Comparison of ENCODE assay signal across 9 cellular contexts in the genomic region with DNA sequence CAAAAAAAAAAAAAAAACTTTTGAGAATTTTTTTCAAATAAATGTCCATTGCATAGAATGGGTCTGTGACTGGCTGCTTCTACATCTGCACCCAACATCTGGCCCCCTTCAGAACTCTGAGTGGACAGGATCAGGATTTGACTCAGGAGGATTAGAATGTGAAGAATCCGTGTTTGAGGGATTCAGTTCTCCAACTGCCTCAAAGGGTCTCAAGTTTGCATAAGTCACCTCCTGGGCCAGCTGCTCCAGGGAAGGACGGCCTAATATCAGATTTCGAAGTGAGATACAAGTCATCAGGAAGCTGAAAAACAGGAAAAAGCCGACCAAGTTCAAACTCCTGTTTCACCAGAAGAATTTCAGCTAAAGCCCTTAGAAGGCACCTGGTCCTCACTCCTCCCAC. TPM values are rescaled to one million over a fixed set of nuclear protein-coding genes. Genes with fewer than 3 reads are reported as not detected.
DNase-seq lines count a peak whose midpoint lies in the region; TF ChIP-seq lines count a peak whose summit lies in the region.
"Had no signal": no experiment of that assay in that cellular context is flagged by ENCODE, and none has a peak within 500 bp of the region (broad histone marks: within the 10 kb centered on the region; RNA-seq: fewer than 3 reads in every experiment).

No MANE protein-coding gene starts in this region.

- no peak for TF ChIP-seq CTCF in HL-60 (IDR thresholded peaks at IDR 0.05; ENCODE audit: insufficient read depth, low read length)
- TF ChIP-seq CTCF in brain microvascular endothelial cell (IDR thresholded peaks at IDR 0.05; ENCODE audit: low read depth, low read length, missing control alignments) = no peak
- TF ChIP-seq CTCF in GM13977 (IDR thresholded peaks at IDR 0.05; ENCODE audit: extremely low read depth, insufficient read depth, missing control alignments) = no peak
- no peak for TF ChIP-seq CTCF in left ventricle myocardium inferior (IDR thresholded peaks at IDR 0.05; ENCODE audit: borderline replicate concordance)

- DNase-seq in A172 (ENCODE audit: low spot score) = peak; percentile 72
- DNase-seq in HL-60 (ENCODE audit: low read depth in 1 of 2, low spot score in 1 of 2) = no peak
- peak; percentile 83 for DNase-seq in brain microvascular endothelial cell
- DNase-seq in kidney tubule cell (ENCODE audit: low spot score) = peak; percentile 28
- no peak for DNase-seq in GM13977 (ENCODE audit: low spot score)
- DNase-seq in medulla oblongata (ENCODE audit: extremely low spot score) = no peak
- no peak for DNase-seq in NCI-H2227 (lab: John Stamatoyannopoulos, UW; ENCODE audit: unreplicated experiment)
- no peak for DNase-seq in left ventricle myocardium inferior
- DNase-seq: activated T-cell treated with anti-CD3 and anti-CD28 coated beads, Interleukin-2, amount 50 U/mL, for 4 hours had no signal

- H3K4me3 ChIP-seq in HL-60 (replicated peaks; ENCODE audit: insufficient read depth, low read length) (no peak overlapping the region), brain microvascular endothelial cell (ENCODE audit: low read depth, low read length) (no peak overlapping the region), left ventricle myocardium inferior (no peak overlapping the region)

- intact Hi-C loops in left ventricle myocardium inferior (cut with micrococcal nuclease) = no loop called here

- H3K27me3 ChIP-seq in HL-60 (ENCODE audit: insufficient read depth, poor library complexity, severe bottlenecking) (no peaks in the 10 kb centered on the region), brain microvascular endothelial cell (replicated peaks) (no peaks in the 10 kb centered on the region), left ventricle myocardium inferior (ENCODE audit: low read depth) (no peaks in the 10 kb centered on the region)

- H3K36me3 ChIP-seq in brain microvascular endothelial cell (replicated peaks) (peaks cover 74% of the 10 kb centered on the region), left ventricle myocardium inferior (peaks cover 71% of the 10 kb centered on the region)

- H3K9me3 ChIP-seq in left ventricle myocardium inferior (replicated peaks) = no peaks in the 10 kb centered on the region

- in situ Hi-C loops in brain microvascular endothelial cell (cut with HindIII; ENCODE audit: low pct_ligation_motif_present, low sequenced_read_pairs) = no loop called here
- in situ Hi-C loops in GM13977 (cut with MboI; ENCODE audit: low pct_unique_long_range_greater_than_20kb, low sequenced_read_pairs, unreplicated experiment) = loop anchor here (5.0 kb wide), 1 partner anchor 128 kb away; no protein-coding TSS in a partner anchor

- H3K4me1 ChIP-seq in left ventricle myocardium inferior = peaks cover 9% of the 10 kb centered on the region

- H3K27ac ChIP-seq in HL-60 (replicated peaks) (peak overlapping the region; percentile 54), brain microvascular endothelial cell (peak overlapping the region; percentile 59), left ventricle myocardium inferior (replicated peaks) (no peak overlapping the region)

RNA-seq across cellular contexts. Expression of gene MAT2A, which starts 10.9 kb away (rescaled TPM):
- 94.6 and 95.2 TPM in 2 replicates for total RNA-seq in A172 (2014; rRNA removed; shearing (Covaris generic))
- total RNA-seq in left ventricle myocardium inferior = 145 TPM

RNA-seq across cellular contexts. Expression of gene GGCX, which starts 11.5 kb away (rescaled TPM):
- total RNA-seq in A172 (2014; rRNA removed; shearing (Covaris generic)) = 28.1 and 31.5 TPM in 2 replicates
- total RNA-seq in left ventricle myocardium inferior = 25.5 TPM

RNA-seq across cellular contexts. Expression of gene VAMP8, which starts 27.6 kb away (rescaled TPM):
- 1.3 and 1.5 TPM in 2 replicates for total RNA-seq in A172 (2014; rRNA removed; shearing (Covaris generic))
- 15.5 TPM for total RNA-seq in left ventricle myocardium inferior

RNA-seq across cellular contexts. Expression of gene VAMP5, which starts 34.4 kb away (rescaled TPM):
- 36.2 and 51.0 TPM in 2 replicates for total RNA-seq in A172 (2014; rRNA removed; shearing (Covaris generic))
- total RNA-seq in left ventricle myocardium inferior = 47.3 TPM

RNA-seq across cellular contexts. Expression of gene RNF181, which starts 45.7 kb away (rescaled TPM):
- 262 and 285 TPM in 2 replicates for total RNA-seq in A172 (2014; rRNA removed; shearing (Covaris generic))
- 89.2 TPM for total RNA-seq in left ventricle myocardium inferior

Comparison
In these comparisons a context has a peak if more than half of its experiments do, and no peak if none do; other contexts are left out.
1. DNase-seq: peak in A172 (single experiment), brain microvascular endothelial cell (single experiment) and kidney tubule cell (single experiment); none in HL-60 (0 of 2), GM13977 (single experiment), medulla oblongata (single experiment), NCI-H2227 (single experiment) and left ventricle myocardium inferior (single experiment).